9 cellular contexts compared by ENCODE assay signal in genomic region chr13:52845766-52846566, GRCh38. TPM values are rescaled to one million over a fixed set of nuclear protein-coding genes. Genes with fewer than 3 reads are reported as not detected.
DNase-seq lines count a peak whose midpoint lies in the region; ATAC-seq, FAIRE-seq and TF ChIP-seq lines count a peak whose summit lies in the region.
"Had no signal": no experiment of that assay in that cellular context is flagged by ENCODE, and none has a peak within 500 bp of the region (broad histone marks: within the 10 kb centered on the region; RNA-seq: fewer than 3 reads in every experiment).

No MANE protein-coding gene starts in this region.

- H3K36me3 ChIP-seq in esophagus muscularis mucosa (no peaks in the 10 kb centered on the region), psoas muscle (ENCODE audit: insufficient read depth in 1 of 2, low read depth in 1 of 2) (no peaks in the 10 kb centered on the region)

- no peak for FAIRE-seq in H54 (lab: Jason Lieb, UNC)

- peaks cover 8 to 95% (median 59%) of the 10 kb centered on the region in 4 donors for H3K27me3 ChIP-seq in esophagus muscularis mucosa
- peaks cover 0 to 91% (median 45%) of the 10 kb centered on the region in 3 donors for H3K27me3 ChIP-seq in psoas muscle (ENCODE audit: insufficient read depth in 3 of 3, low read length in 2 of 3)

- peaks cover 25 to 55% (median 44%) of the 10 kb centered on the region in 4 donors for H3K4me1 ChIP-seq in esophagus muscularis mucosa
- H3K4me1 ChIP-seq in psoas muscle = no peaks in the 10 kb centered on the region

- peak; percentile 28 for TF ChIP-seq CTCF in GM13977 (IDR thresholded peaks at IDR 0.05; ENCODE audit: extremely low read depth, insufficient read depth, missing control alignments)
- no peak for TF ChIP-seq CTCF in RWPE1 (conservative IDR thresholded peaks at IDR 0.05; ENCODE audit: low read depth)
- peak in 1 of 3 experiments; percentile 11 for TF ChIP-seq CTCF in esophagus muscularis mucosa (IDR thresholded peaks at IDR 0.05)
- no peak for TF ChIP-seq CTCF in psoas muscle (IDR thresholded peaks at IDR 0.05)

- no peak overlapping the region for H3K27ac ChIP-seq in RWPE1
- H3K27ac ChIP-seq in esophagus muscularis mucosa (replicated peaks in 1 of 4) = no peak overlapping the region
- H3K27ac ChIP-seq in psoas muscle = no peak overlapping the region

- in situ Hi-C loops in GM13977 (cut with MboI; ENCODE audit: low pct_unique_long_range_greater_than_20kb, low sequenced_read_pairs, unreplicated experiment) = no loop called here

- intact Hi-C loops in esophagus muscularis mucosa (cut with DNase I) = no loop called here
- intact Hi-C loops in psoas muscle (cut with DNase I) = no loop called here

- no peak for TF ChIP-seq EP300 in esophagus muscularis mucosa (IDR thresholded peaks at IDR 0.05)

- 9% methylated on average over 33 of the region's 98 CpGs for WGBS in esophagus muscularis mucosa
- 3 to 4% (median 3%) methylated on average over 60 to 98 of the region's 98 CpGs for WGBS in psoas muscle, 3 donors

- POLR2A ChIA-PET in RWPE1 (lab: Yijun Ruan, JAX; ENCODE audit: low non-redundant PET) = no interaction called here

- no peaks in the 10 kb centered on the region for H3K9me3 ChIP-seq in esophagus muscularis mucosa
- no peaks in the 10 kb centered on the region for H3K9me3 ChIP-seq in psoas muscle

- no peak for TF ChIP-seq POLR2A in esophagus muscularis mucosa (IDR thresholded peaks at IDR 0.05; ENCODE audit: low read depth)
- TF ChIP-seq POLR2A in H54 (IDR thresholded peaks at IDR 0.05; ENCODE audit: low read depth, low read length) = no peak

- H3K4me3 ChIP-seq in esophagus muscularis mucosa (peak overlapping the region in 3 of 4 donors; percentile 20 to 28 (median 26)), psoas muscle (no peak overlapping the region)

- CTCF ChIA-PET in RWPE1 (lab: Yijun Ruan, JAX) = interaction anchor here (0.6 to 2.4 kb wide), 12 partner anchors 15 to 356 kb away, joined by 3 to 15 read pairs (median 4); no protein-coding TSS in a partner anchor

- peak; percentile 73 for DNase-seq in GM13977 (ENCODE audit: low spot score)
- peak; percentile 8 for DNase-seq in RWPE1 (ENCODE audit: low spot score)
- no peak for DNase-seq in esophagus muscularis mucosa (ENCODE audit: extremely low spot score)
- peak; percentile 22 to 48 for DNase-seq in psoas muscle
- no peak for DNase-seq in H54 (ENCODE audit: insufficient read length, low spot score)

- ATAC-seq in psoas muscle = no peak
- ATAC-seq in HG03097 (IDR thresholded peaks at IDR 0.05; ENCODE audit: low FRiP score, unreplicated experiment) = no peak
- ATAC-seq in HG03432 (IDR thresholded peaks at IDR 0.05; ENCODE audit: unreplicated experiment) = no peak
- no peak for ATAC-seq in GM21529 (IDR thresholded peaks at IDR 0.05; ENCODE audit: unreplicated experiment)

RNA-seq across cellular contexts. Expression of gene PCDH8, which starts 2.5 kb away (rescaled TPM):
- total RNA-seq in esophagus muscularis mucosa = under 1 TPM in 1 of 4 donors, not detected in 3; 0.11 TPM
- total RNA-seq in psoas muscle = under 1 TPM in 1 of 4 donors, not detected in 3; 0.07 TPM
- polyA plus RNA-seq in psoas muscle = under 1 TPM; 0.03 to 0.20 (median 0.04) TPM
- total RNA-seq: mononuclear cell had no signal

Comparison
In these comparisons a context has a peak if more than half of its experiments do, and no peak if none do; other contexts are left out.
1. DNase-seq: peak in GM13977 (single experiment), RWPE1 (single experiment) and psoas muscle (2 of 2); none in esophagus muscularis mucosa (single experiment) and H54 (single experiment).